ENCODE assay signal across 8 cellular contexts in genomic region chr7:92731327-92732063, GRCh38.
DNase-seq lines count a peak whose midpoint lies in the region; ATAC-seq and TF ChIP-seq lines count a peak whose summit lies in the region.

No MANE protein-coding gene starts in this region.

- H3K4me2 ChIP-seq in neuronal stem cell (ENCODE audit: insufficient read depth, low read length, poor library complexity, severe bottlenecking): no peak overlapping the region

- H3K23ac ChIP-seq in neuronal stem cell (ENCODE audit: low read depth, low read length, poor library complexity): no peak overlapping the region

- no peak overlapping the region for H3K9ac ChIP-seq in neuronal stem cell (ENCODE audit: low read depth, low read length, poor library complexity)

- TF ChIP-seq CTCF in GM20000 (IDR thresholded peaks at IDR 0.05; ENCODE audit: extremely low read depth, missing control alignments) (no peak), spleen (IDR thresholded peaks at IDR 0.05 in 8 of 11, conservative IDR thresholded peaks at IDR 0.05 in 3 of 11) (no peak), brain microvascular endothelial cell (IDR thresholded peaks at IDR 0.05; ENCODE audit: low read depth, low read length, missing control alignments) (no peak)

- H3K79me1 ChIP-seq in neuronal stem cell (ENCODE audit: low read depth, low read length): no peaks in the 10 kb centered on the region

- H2BK12ac ChIP-seq in neuronal stem cell (ENCODE audit: low read length): no peak overlapping the region

- H3K27ac ChIP-seq in spleen: peak overlapping the region in 5 of 8 donors; percentile 10 to 63 (median 39)
- H3K27ac ChIP-seq in brain microvascular endothelial cell: no peak overlapping the region
- H3K27ac ChIP-seq in neuronal stem cell (replicated peaks; ENCODE audit: low read length): no peak overlapping the region

- no peak overlapping the region for H4K91ac ChIP-seq in neuronal stem cell (ENCODE audit: low read depth, low read length, poor library complexity)

- WGBS in spleen, 5 donors: 68 to 85% (median 76%) methylated on average over 2 of the region's 2 CpGs
- no CpG with 5 or more reads among the region's 2 CpGs for WGBS in neuronal stem cell (ENCODE audit: extremely low coverage in 2 of 2, insufficient read length in 2 of 2, insufficient replicate concordance in 1 of 2), 2 donors

- no peak overlapping the region for H3K4ac ChIP-seq in neuronal stem cell (ENCODE audit: low read length)

- intact Hi-C loops in spleen (cut with DNase I; ENCODE audit: low total_unique reads): no loop called here

- no peak overlapping the region for H2AK5ac ChIP-seq in neuronal stem cell (ENCODE audit: low read depth, low read length)

- in situ Hi-C loops in brain microvascular endothelial cell (cut with HindIII; ENCODE audit: low pct_ligation_motif_present, low sequenced_read_pairs): no loop called here

- H3K18ac ChIP-seq in neuronal stem cell (ENCODE audit: low read length): no peak overlapping the region

- no peak overlapping the region for H2BK120ac ChIP-seq in neuronal stem cell (ENCODE audit: low read depth, low read length)

- H2BK15ac ChIP-seq in neuronal stem cell (ENCODE audit: low read length): no peak overlapping the region

- H3K9me3 ChIP-seq in spleen (no peaks in the 10 kb centered on the region), neuronal stem cell (replicated peaks in 1 of 2; ENCODE audit: control insufficient read depth in 2 of 2, insufficient read depth in 1 of 2, low read depth in 1 of 2, low read length in 2 of 2) (no peaks in the 10 kb centered on the region)

- ATAC-seq in esophagus mucosa: no peak

- H3K36me3 ChIP-seq in spleen (no peaks in the 10 kb centered on the region), brain microvascular endothelial cell (replicated peaks) (no peaks in the 10 kb centered on the region), neuronal stem cell (replicated peaks in 1 of 2; ENCODE audit: control insufficient read depth in 2 of 2, insufficient read depth in 2 of 2, low read length in 2 of 2) (no peaks in the 10 kb centered on the region)

- H3K4me1 ChIP-seq in spleen: peaks cover 0 to 28% (median 16%) of the 10 kb centered on the region in 6 donors
- H3K4me1 ChIP-seq in neuronal stem cell (ENCODE audit: control insufficient read depth in 2 of 2, insufficient read depth in 1 of 2, low read depth in 1 of 2, low read length in 2 of 2): no peaks in the 10 kb centered on the region

- H3K27me3 ChIP-seq in spleen (replicated peaks in 1 of 7): no peaks in the 10 kb centered on the region
- H3K27me3 ChIP-seq in brain microvascular endothelial cell (replicated peaks): no peaks in the 10 kb centered on the region
- no peaks in the 10 kb centered on the region for H3K27me3 ChIP-seq in neuronal stem cell (ENCODE audit: control insufficient read depth in 3 of 3, insufficient read depth in 3 of 3, low read depth in 1 of 3, low read length in 3 of 3)

- DNase-seq in GM20000 (ENCODE audit: low spot score): peak; percentile 22
- peak; percentile 86 for DNase-seq in M059J (ENCODE audit: low read depth)
- DNase-seq in amniotic epithelial cell (ENCODE audit: low read depth): peak; percentile 71
- no peak for DNase-seq in spleen
- no peak for DNase-seq in brain microvascular endothelial cell
- no peak for DNase-seq in globus pallidus (ENCODE audit: low spot score)
- DNase-seq in neuronal stem cell (ENCODE audit: low spot score): no peak

- H3K14ac ChIP-seq in neuronal stem cell (ENCODE audit: low read length): no peak overlapping the region

- no peak overlapping the region for H3K4me3 ChIP-seq in spleen
- H3K4me3 ChIP-seq in brain microvascular endothelial cell (ENCODE audit: low read depth, low read length): no peak overlapping the region
- no peak overlapping the region for H3K4me3 ChIP-seq in neuronal stem cell (ENCODE audit: low read length in 2 of 2)

- H4K8ac ChIP-seq in neuronal stem cell (ENCODE audit: low read depth, low read length): no peak overlapping the region

- no peak overlapping the region for H2BK5ac ChIP-seq in neuronal stem cell (ENCODE audit: low read length)

- TF ChIP-seq POLR2A in spleen (IDR thresholded peaks at IDR 0.05): no peak

- H2AFZ ChIP-seq in neuronal stem cell (ENCODE audit: low read length): no peak overlapping the region

Comparison
In these comparisons a context has a peak if more than half of its experiments do, and no peak if none do; other contexts are left out.
1. DNase-seq: peak in GM20000 (single experiment), M059J (single experiment) and amniotic epithelial cell (single experiment); none in spleen (single experiment), brain microvascular endothelial cell (single experiment), globus pallidus (single experiment) and neuronal stem cell (single experiment).
2. H3K27ac ChIP-seq: peak in spleen (5 of 8); none in brain microvascular endothelial cell (single experiment) and neuronal stem cell (single experiment).